Comparison of ENCODE assay signal across 21 cellular contexts in the genomic region with DNA sequence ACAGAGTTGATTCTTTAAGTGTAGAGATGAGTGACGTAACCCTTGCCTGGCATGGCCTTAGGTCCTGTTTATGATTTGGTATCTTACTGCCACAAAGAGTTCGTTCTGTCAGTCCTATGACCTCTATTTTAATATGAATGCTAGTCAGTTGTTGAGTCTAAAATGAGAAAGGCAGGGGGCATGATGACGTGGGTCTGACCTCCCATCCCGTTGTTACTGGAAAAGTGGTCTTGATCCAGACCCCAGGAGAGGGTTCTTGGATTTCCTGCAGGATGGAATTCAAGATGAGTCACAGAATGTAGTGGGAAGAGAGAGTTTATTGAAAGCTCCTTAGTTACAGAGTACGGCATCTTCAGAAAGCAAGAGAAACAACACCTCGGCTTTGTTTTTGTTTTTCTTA.
DNase-seq lines count a peak whose midpoint lies in the region; ATAC-seq, FAIRE-seq and TF ChIP-seq lines count a peak whose summit lies in the region.
"Had no signal": no experiment of that assay in that cellular context is flagged by ENCODE, and none has a peak within 500 bp of the region (broad histone marks: within the 10 kb centered on the region; RNA-seq: fewer than 3 reads in every experiment).

No MANE protein-coding gene starts in this region.

- POLR2A ChIA-PET in HepG2 (lab: Yijun Ruan, JAX) = no interaction called here
- POLR2A ChIA-PET in CD4-positive, alpha-beta memory T cell (lab: Charles Lee; ENCODE audit: partially characterized antibody) = no interaction called here

- H3K36me3 Mint-ChIP-seq in astrocyte (ENCODE audit: low read depth, unreplicated experiment) = no peaks in the 10 kb centered on the region
- H3K36me3 Mint-ChIP-seq in CD4-positive, alpha-beta memory T cell = no peaks in the 10 kb centered on the region
- H3K36me3 Mint-ChIP-seq: CD14-positive monocyte; CD8-positive, alpha-beta memory T cell had no signal

- in situ Hi-C loops in HepG2 (cut with HindIII; ENCODE audit: extremely low pct_ligation_motif_present, low pct_unique_long_range_greater_than_20kb) = no loop called here

- intact Hi-C loops in HepG2 (cut with micrococcal nuclease; ENCODE audit: unreplicated experiment) = no loop called here
- intact Hi-C loops in right lobe of liver (cut with DNase I) = no loop called here
- intact Hi-C loops in CD4-positive, alpha-beta memory T cell (cut with micrococcal nuclease) = no loop called here

- peaks cover 4% of the 10 kb centered on the region for H3K27me3 Mint-ChIP-seq in astrocyte (ENCODE audit: low read depth, unreplicated experiment)
- no peaks in the 10 kb centered on the region for H3K27me3 Mint-ChIP-seq in CD4-positive, alpha-beta memory T cell
- H3K27me3 Mint-ChIP-seq: CD8-positive, alpha-beta memory T cell had no signal

- no peak overlapping the region for H3K27ac ChIP-seq in HepG2 (ENCODE audit: extremely low read length, insufficient read depth, low read length)
- H3K27ac ChIP-seq in right lobe of liver = no peak overlapping the region
- H3K27ac ChIP-seq in astrocyte (ENCODE audit: low read depth, low read length) = no peak overlapping the region
- H3K27ac ChIP-seq in hepatocyte = peak overlapping the region; percentile 31
- no peak overlapping the region for H3K27ac ChIP-seq in CD4-positive, alpha-beta memory T cell (ENCODE audit: low read depth, low read length)
- H3K27ac ChIP-seq: 22Rv1, A549, GM23248 had no signal

- H3K27me3 ChIP-seq in HepG2 (ENCODE audit: control insufficient read depth in 1 of 2, insufficient read depth in 2 of 2, low read length in 2 of 2) (peaks cover 0 to 3% of the 10 kb centered on the region in 2 experiments; a peak in 1 of 5 replicates), right lobe of liver (no peaks in the 10 kb centered on the region), astrocyte (ENCODE audit: insufficient read depth, low read length) (no peaks in the 10 kb centered on the region), hepatocyte (no peaks in the 10 kb centered on the region)
- H3K27me3 ChIP-seq in CD4-positive, alpha-beta memory T cell (ENCODE audit: insufficient read depth, low read length) = no peaks in the 10 kb centered on the region

- no peak for FAIRE-seq in HepG2 (lab: Jason Lieb, UNC)
- FAIRE-seq in astrocyte (lab: Jason Lieb, UNC) = no peak
- FAIRE-seq in urothelium cell line (lab: Jason Lieb, UNC) = peak; percentile 74
- FAIRE-seq: A549, G401.6, GM12892, GM18507, H54, K562 had no signal

- H3K9me3 ChIP-seq in HepG2 (ENCODE audit: low read length) = no peaks in the 10 kb centered on the region
- no peaks in the 10 kb centered on the region for H3K9me3 ChIP-seq in right lobe of liver
- no peaks in the 10 kb centered on the region for H3K9me3 ChIP-seq in astrocyte (ENCODE audit: insufficient read depth, low read depth, low read length)
- H3K9me3 ChIP-seq in hepatocyte (ENCODE audit: low read depth) = no peaks in the 10 kb centered on the region
- H3K9me3 ChIP-seq in CD4-positive, alpha-beta memory T cell (ENCODE audit: control insufficient read depth in 1 of 2, low read length in 2 of 2) = no peaks in the 10 kb centered on the region
- H3K9me3 ChIP-seq: A549 had no signal

- TF ChIP-seq POLR2A in HepG2 (IDR thresholded peaks at IDR 0.05; ENCODE audit: insufficient read depth in 1 of 2, low read depth in 2 of 2, low read length in 2 of 2) (no peak), right lobe of liver (IDR thresholded peaks at IDR 0.05) (no peak)

- H3K4me3 Mint-ChIP-seq in astrocyte (ENCODE audit: unreplicated experiment) = no peak overlapping the region
- no peak overlapping the region for H3K4me3 Mint-ChIP-seq in CD4-positive, alpha-beta memory T cell
- H3K4me3 Mint-ChIP-seq: CD14-positive monocyte; CD8-positive, alpha-beta memory T cell had no signal

- H3K4me2 ChIP-seq in HepG2 (ENCODE audit: low read depth, low read length) = no peak overlapping the region
- peak overlapping the region; percentile 46 for H3K4me2 ChIP-seq in astrocyte (ENCODE audit: low read length)
- H3K4me2 ChIP-seq in hepatocyte = no peak overlapping the region
- H3K4me2 ChIP-seq: A549 had no signal

- BruUV-seq in HepG2 (replicated peaks; lab: Mats Ljungman, UMichigan) = no TSS peak

- H4K20me1 ChIP-seq in HepG2 (ENCODE audit: insufficient read depth, low read length) (no peaks in the 10 kb centered on the region), astrocyte (ENCODE audit: insufficient read depth, low read length) (no peaks in the 10 kb centered on the region), hepatocyte (ENCODE audit: insufficient read depth, poor library complexity, severe bottlenecking) (no peaks in the 10 kb centered on the region)

- H3K9me2 ChIP-seq in hepatocyte (replicated peaks; ENCODE audit: insufficient read depth) = no peaks in the 10 kb centered on the region

- no peaks in the 10 kb centered on the region for H3K79me2 ChIP-seq in HepG2 (ENCODE audit: insufficient read depth, low read length)
- no peaks in the 10 kb centered on the region for H3K79me2 ChIP-seq in astrocyte (ENCODE audit: insufficient read depth, low read length)
- no peaks in the 10 kb centered on the region for H3K79me2 ChIP-seq in hepatocyte

- H3K9ac ChIP-seq in HepG2 (ENCODE audit: insufficient read depth, low read depth, low read length) (no peak overlapping the region), astrocyte (ENCODE audit: low read length) (no peak overlapping the region)
- H3K9ac ChIP-seq: GM23248 had no signal

- no peak overlapping the region for H3K27ac Mint-ChIP-seq in astrocyte (ENCODE audit: unreplicated experiment)
- H3K27ac Mint-ChIP-seq in CD4-positive, alpha-beta memory T cell = no peak overlapping the region
- H3K27ac Mint-ChIP-seq: CD14-positive monocyte; CD8-positive, alpha-beta memory T cell had no signal

- H3K4me1 ChIP-seq in HepG2 (ENCODE audit: insufficient read depth, low read length) (no peaks in the 10 kb centered on the region), right lobe of liver (no peaks in the 10 kb centered on the region), astrocyte (ENCODE audit: insufficient read depth, low read length) (peaks cover 3% of the 10 kb centered on the region), hepatocyte (ENCODE audit: insufficient read depth) (peaks cover 15% of the 10 kb centered on the region)
- H3K4me1 ChIP-seq in CD4-positive, alpha-beta memory T cell (ENCODE audit: insufficient read depth, low read length) = no peaks in the 10 kb centered on the region
- H3K4me1 ChIP-seq: A549 had no signal

- TF ChIP-seq CTCF in HepG2 (CRISPR knock-in tag; IDR thresholded peaks at IDR 0.05) = no peak
- no peak for TF ChIP-seq CTCF in right lobe of liver (IDR thresholded peaks at IDR 0.05)
- no peak for TF ChIP-seq CTCF in astrocyte (IDR thresholded peaks at IDR 0.05; ENCODE audit: insufficient read depth, low read depth, low read length)
- TF ChIP-seq CTCF in hepatocyte (IDR thresholded peaks at IDR 0.05; ENCODE audit: poor library complexity) = no peak

- peaks cover 2% of the 10 kb centered on the region for H3K9me3 Mint-ChIP-seq in astrocyte (ENCODE audit: unreplicated experiment)
- peaks cover 2 to 12% (median 7%) of the 10 kb centered on the region in 8 donors for H3K9me3 Mint-ChIP-seq in CD4-positive, alpha-beta memory T cell

- CTCF ChIA-PET in HepG2 (lab: Yijun Ruan, JAX; ENCODE audit: low intra/inter-chr PET ratio, low total read pairs) = no interaction called here
- CTCF ChIA-PET in CD4-positive, alpha-beta memory T cell (lab: Charles Lee; ENCODE audit: partially characterized antibody) = no interaction called here

- H3K36me3 ChIP-seq in HepG2 (replicated peaks in 1 of 2; ENCODE audit: control insufficient read depth in 1 of 2, insufficient read depth in 2 of 2, low read length in 2 of 2) = no peaks in the 10 kb centered on the region
- no peaks in the 10 kb centered on the region for H3K36me3 ChIP-seq in right lobe of liver
- H3K36me3 ChIP-seq in astrocyte (ENCODE audit: insufficient read depth, low read length) = no peaks in the 10 kb centered on the region
- H3K36me3 ChIP-seq in hepatocyte (replicated peaks; ENCODE audit: insufficient read depth, low read depth) = no peaks in the 10 kb centered on the region
- H3K36me3 ChIP-seq in CD4-positive, alpha-beta memory T cell (ENCODE audit: insufficient read depth, low read length) = no peaks in the 10 kb centered on the region

- H3K4me3 ChIP-seq in HepG2 (replicated peaks in 1 of 3; ENCODE audit: insufficient read depth in 1 of 3, low read depth in 2 of 3, low read length in 3 of 3) (no peak overlapping the region), right lobe of liver (no peak overlapping the region), astrocyte (ENCODE audit: insufficient read depth, low read depth, low read length) (no peak overlapping the region), hepatocyte (no peak overlapping the region)
- no peak overlapping the region for H3K4me3 ChIP-seq in CD4-positive, alpha-beta memory T cell (ENCODE audit: low read length in 2 of 2)
- H3K4me3 ChIP-seq: A549, GM23248, K562 had no signal

- no peak for TF ChIP-seq RAD21 in HepG2 (CRISPR knock-in tag; IDR thresholded peaks at IDR 0.05)

- H2AFZ ChIP-seq in HepG2 (ENCODE audit: low read length) (no peak overlapping the region), astrocyte (ENCODE audit: low read depth, low read length) (peak overlapping the region; percentile 8), hepatocyte (no peak overlapping the region)
- H2AFZ ChIP-seq: GM23248 had no signal

- TF ChIP-seq EP300 in HepG2 (IDR thresholded peaks at IDR 0.05; ENCODE audit: low read depth in 2 of 2, low read length in 2 of 2) (no peak), HepG2 (CRISPR knock-in tag; IDR thresholded peaks at IDR 0.05; ENCODE audit: borderline replicate concordance) (no peak)

- H3K4me1 Mint-ChIP-seq in astrocyte (ENCODE audit: low read depth, unreplicated experiment) = peaks cover 19% of the 10 kb centered on the region
- no peaks in the 10 kb centered on the region for H3K4me1 Mint-ChIP-seq in CD4-positive, alpha-beta memory T cell
- H3K4me1 Mint-ChIP-seq: CD14-positive monocyte; CD8-positive, alpha-beta memory T cell had no signal

- no peak for ATAC-seq in HepG2
- ATAC-seq in right lobe of liver = no peak
- no peak for ATAC-seq in HG03280 (IDR thresholded peaks at IDR 0.05; ENCODE audit: unreplicated experiment)
- ATAC-seq: A549, K562 had no signal

- DNase-seq in HepG2 (ENCODE audit: low spot score) (no peak), right lobe of liver (no peak), astrocyte (ENCODE audit: low read depth) (peak; percentile 20), hepatocyte (ENCODE audit: low spot score) (no peak), urothelium cell line (ENCODE audit: low spot score) (no peak), DMS 273 treated with DMSO at 0.1 percent for 48 hours (lab: John Stamatoyannopoulos, UW) (no peak)
- DNase-seq in CD4-positive, alpha-beta memory T cell = no peak
- DNase-seq: AML-193; CD8-positive, alpha-beta memory T cell; GM23248; HCEC 1CT; IMR-90 had no signal

- 23% methylated on average over 6 of the region's 6 CpGs for WGBS in HepG2 (ENCODE audit: low lambda C conversion rate)
- WGBS in right lobe of liver (ENCODE audit: insufficient coverage, low coverage, low lambda C conversion rate, missing lambda C conversion rate) = 51% methylated on average over 6 of the region's 6 CpGs
- WGBS in hepatocyte (ENCODE audit: low lambda C conversion rate, missing lambda C conversion rate) = 73% methylated on average over 6 of the region's 6 CpGs

TF ChIP-seq in HepG2, 621 proteins besides CTCF, POLR2A, EP300 and RAD21 (continues in another document):
- TF ChIP-seq ATF7 (IDR thresholded peaks at IDR 0.05) (0 out of 2 replicates have a peak, but pooled peaks have one; percentile 12), ATF7 (CRISPR knock-in tag; IDR thresholded peaks at IDR 0.05) (no peak), ZNF839 (CRISPR knock-in tag; IDR thresholded peaks at IDR 0.05; ENCODE audit: borderline replicate concordance) (no peak)
